ENCODE assay signal across 10 cellular contexts in the genomic region with DNA sequence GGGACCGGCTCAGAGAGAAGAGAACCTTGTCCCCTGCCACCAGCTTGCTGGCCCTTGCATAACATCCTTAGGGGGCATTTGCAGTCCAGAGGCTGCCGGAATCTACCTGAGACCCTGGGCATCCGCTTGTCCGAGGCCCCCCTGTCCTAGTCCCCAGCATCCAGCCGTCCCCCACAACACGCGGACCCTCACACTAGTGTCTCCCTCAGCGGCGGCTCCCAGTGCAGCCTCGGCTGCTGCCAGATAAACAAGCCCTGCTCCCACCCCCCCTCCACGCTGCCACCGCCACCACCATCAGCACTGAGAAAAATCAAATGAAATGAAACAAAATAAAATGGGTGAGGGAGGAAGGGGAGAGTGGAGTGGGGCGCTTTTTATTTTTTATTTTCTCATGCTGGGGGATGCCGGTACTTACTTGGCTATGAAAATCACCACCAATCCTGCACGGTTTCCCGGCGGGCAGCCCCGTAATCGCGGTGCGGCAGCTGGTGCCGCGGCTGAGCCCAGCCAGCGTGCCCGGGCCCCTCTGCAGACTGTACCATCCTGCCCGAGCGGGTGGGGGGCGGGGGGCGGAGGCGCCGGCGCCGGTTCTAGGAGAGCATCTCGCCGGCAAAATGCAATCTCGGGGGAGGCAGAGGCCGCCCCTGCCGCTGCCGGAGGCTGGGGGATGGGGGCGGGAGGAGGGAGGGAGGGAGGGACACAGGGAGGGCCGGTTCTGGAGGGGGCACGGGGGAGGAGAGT. TPM values are rescaled to one million over a fixed set of nuclear protein-coding genes. Genes with fewer than 3 reads are reported as not detected.
A peak's percentile ranks its signal among the peaks of the same experiment; 100 is the strongest.
DNase-seq lines count a peak whose midpoint lies in the region; ATAC-seq and TF ChIP-seq lines count a peak whose summit lies in the region.
"Had no signal": no experiment of that assay in that cellular context is flagged by ENCODE, and none has a peak within 500 bp of the region (broad histone marks: within the 10 kb centered on the region; RNA-seq: fewer than 3 reads in every experiment).

ATP2B2 (minus strand) TSS at position 537 of the 741 bp plus-strand sequence. CDS start 56,043 bp downstream, outside the sequence.

- peaks cover 9 to 71% (median 17%) of the 10 kb centered on the region in 3 donors for H3K27me3 Mint-ChIP-seq in naive B cell

- peak within 1 kb of the TSS in 7 of 8 donors; percentile 63 to 88 (median 69) for H3K4me3 Mint-ChIP-seq in naive B cell

- peak; percentile 43 for DNase-seq in Ammon's horn (ENCODE audit: low spot score)
- peak; percentile 40 for DNase-seq in HEK293T (ENCODE audit: extremely low spot score)
- DNase-seq in astrocyte of the hippocampus (ENCODE audit: low read depth, low spot score) = peak; percentile 56
- DNase-seq in naive B cell = no peak
- no peak for DNase-seq in SW480 (ENCODE audit: low spot score)
- no peak for DNase-seq in NCI-H774 (lab: John Stamatoyannopoulos, UW)
- DNase-seq: KBM-7 had no signal

- CTCF ChIA-PET in HEK293T (lab: Yijun Ruan, JAX) = no interaction called here

- POLR2A ChIA-PET in HEK293T (lab: Yijun Ruan, JAX) = no interaction called here

- H3K4me1 Mint-ChIP-seq in naive B cell = peaks cover 0 to 10% (median 0%) of the 10 kb centered on the region in 3 donors

- H3K27ac Mint-ChIP-seq in naive B cell = peak within 1 kb of the TSS in 2 of 6 donors; percentile 19 to 30

- no peaks in the 10 kb centered on the region for H3K36me3 Mint-ChIP-seq in naive B cell

- ATAC-seq in naive B cell (ENCODE audit: low read depth in 2 of 2) = peak; percentile 49 to 62
- ATAC-seq in GM18858 (IDR thresholded peaks at IDR 0.05; ENCODE audit: unreplicated experiment) = no peak
- ATAC-seq in GM18867 (IDR thresholded peaks at IDR 0.05; ENCODE audit: unreplicated experiment) = no peak
- ATAC-seq: GM12878 had no signal

- H3K9me3 Mint-ChIP-seq in naive B cell = no peaks in the 10 kb centered on the region

TF ChIP-seq in HEK293T, 16 proteins besides CTCF, POLR2A, EP300 and RAD21:
- TF ChIP-seq ARNT (IDR thresholded peaks at IDR 0.05) (no peak), NFRKB (IDR thresholded peaks at IDR 0.05) (no peak), LEF1 (IDR thresholded peaks at IDR 0.05; ENCODE audit: borderline replicate concordance) (no peak), FOXM1 (IDR thresholded peaks at IDR 0.05; ENCODE audit: borderline replicate concordance) (no peak), TARDBP (IDR thresholded peaks at IDR 0.05) (no peak), PKNOX1 (IDR thresholded peaks at IDR 0.05) (no peak), SUZ12 (IDR thresholded peaks at IDR 0.05) (no peak), HDGF (IDR thresholded peaks at IDR 0.05; ENCODE audit: borderline replicate concordance) (no peak), FOXA1 (IDR thresholded peaks at IDR 0.05) (no peak)

RNA-seq across cellular contexts. Expression of gene ATP2B2, which starts in this region (rescaled TPM):
- under 1 TPM in 1 of 6 donors, not detected in 5; 0.06 TPM for polyA plus RNA-seq in naive B cell (ENCODE audit: low read depth in 6 of 6)

Comparison
In these comparisons a context has a peak if more than half of its experiments do, and no peak if none do; other contexts are left out.
1. Peak in ATAC-seq in naive B cell; RNA of the gene not detected or under 1 TPM.
2. DNase-seq: peak in Ammon's horn (single experiment), HEK293T (single experiment) and astrocyte of the hippocampus (single experiment); none in naive B cell (single experiment), SW480 (single experiment) and NCI-H774 (single experiment).